12 cellular contexts compared by ENCODE assay signal in genomic region chr6:109322825-109323580, GRCh38. TPM values are rescaled to one million over a fixed set of nuclear protein-coding genes. Genes with fewer than 3 reads are reported as not detected.
DNase-seq lines count a peak whose midpoint lies in the region; ATAC-seq and TF ChIP-seq lines count a peak whose summit lies in the region.
"Had no signal": no experiment of that assay in that cellular context is flagged by ENCODE, and none has a peak within 500 bp of the region (broad histone marks: within the 10 kb centered on the region; RNA-seq: fewer than 3 reads in every experiment).

No MANE protein-coding gene starts in this region.

- no peak overlapping the region for H2AFZ ChIP-seq in MM.1S (ENCODE audit: low read length)

- intact Hi-C loops in activated naive CD4-positive, alpha-beta T cell treated with anti-CD3 and anti-CD28 coated beads for 36 hours (cut with micrococcal nuclease) = no loop called here
- intact Hi-C loops in heart left ventricle (cut with DNase I) = no loop called here
- intact Hi-C loops in thyroid gland (cut with DNase I) = no loop called here

- no peak overlapping the region for H3K4me3 Mint-ChIP-seq in activated naive CD4-positive, alpha-beta T cell treated with anti-CD3 and anti-CD28 coated beads for 36 hours
- H3K4me3 Mint-ChIP-seq in activated naive CD4-positive, alpha-beta T cell treated with anti-CD3 and anti-CD28 coated beads, Interleukin-2, amount 10 ng/mL, durations not matched to agents 7 days and 5 days = no peak overlapping the region
- H3K4me3 Mint-ChIP-seq: activated CD4-positive, alpha-beta memory T cell treated with anti-CD3 and anti-CD28 coated beads, Interleukin-2, amount 10 ng/mL, durations not matched to agents 7 days and 5 days had no signal

- DNase-seq in activated naive CD4-positive, alpha-beta T cell treated with anti-CD3 and anti-CD28 coated beads for 36 hours = no peak
- DNase-seq in activated naive CD4-positive, alpha-beta T cell treated with anti-CD3 and anti-CD28 coated beads, Interleukin-2, amount 10 ng/mL, durations not matched to agents 7 days and 5 days = no peak
- peak; percentile 66 for DNase-seq in NOMO-1 treated with DMSO at 0.1 percent for 48 hours (lab: John Stamatoyannopoulos, UW; ENCODE audit: unreplicated experiment)
- DNase-seq in heart left ventricle = peak in 4 of 5 donors; percentile 39 to 52 (median 44)
- DNase-seq in thyroid gland = peak in 1 of 2 donors; percentile 10
- no peak for DNase-seq in MM.1S
- DNase-seq in T-helper 1 cell = no peak
- DNase-seq: activated CD4-positive, alpha-beta memory T cell treated with anti-CD3 and anti-CD28 coated beads, Interleukin-2, amount 10 ng/mL, durations not matched to agents 7 days and 5 days; foreskin melanocyte; stimulated activated CD4-positive, alpha-beta T cell treated with anti-CD3 and anti-CD28 coated beads, Interleukin-4, amount 100 ng/mL, for 1 hour had no signal

- H3K9me2 ChIP-seq in MM.1S (replicated peaks; ENCODE audit: insufficient read depth, low read length) = no peaks in the 10 kb centered on the region

- H3K4me1 Mint-ChIP-seq in activated naive CD4-positive, alpha-beta T cell treated with anti-CD3 and anti-CD28 coated beads for 36 hours (ENCODE audit: low read depth) = peaks cover 8% of the 10 kb centered on the region
- H3K4me1 Mint-ChIP-seq in activated naive CD4-positive, alpha-beta T cell treated with anti-CD3 and anti-CD28 coated beads, Interleukin-2, amount 10 ng/mL, durations not matched to agents 7 days and 5 days = peaks cover 11% of the 10 kb centered on the region

- WGBS in heart left ventricle, 4 donors = 64 to 82% (median 72%) methylated on average over 5 to 6 of the region's 6 CpGs
- WGBS in thyroid gland, 2 donors = 65 to 66% methylated on average over 5 to 6 of the region's 6 CpGs

- no peaks in the 10 kb centered on the region for H3K27me3 Mint-ChIP-seq in activated naive CD4-positive, alpha-beta T cell treated with anti-CD3 and anti-CD28 coated beads for 36 hours (ENCODE audit: low read depth)
- H3K27me3 Mint-ChIP-seq in activated naive CD4-positive, alpha-beta T cell treated with anti-CD3 and anti-CD28 coated beads, Interleukin-2, amount 10 ng/mL, durations not matched to agents 7 days and 5 days = peaks cover 8% of the 10 kb centered on the region
- H3K27me3 Mint-ChIP-seq: activated CD4-positive, alpha-beta memory T cell treated with anti-CD3 and anti-CD28 coated beads, Interleukin-2, amount 10 ng/mL, durations not matched to agents 7 days and 5 days had no signal

- H4K20me1 ChIP-seq in MM.1S (ENCODE audit: insufficient read depth, low read length) = no peaks in the 10 kb centered on the region

- no peaks in the 10 kb centered on the region for H3K79me2 ChIP-seq in MM.1S (ENCODE audit: low read length)

- H3K36me3 Mint-ChIP-seq in activated naive CD4-positive, alpha-beta T cell treated with anti-CD3 and anti-CD28 coated beads for 36 hours (ENCODE audit: low read depth) = no peaks in the 10 kb centered on the region
- H3K36me3 Mint-ChIP-seq in activated naive CD4-positive, alpha-beta T cell treated with anti-CD3 and anti-CD28 coated beads, Interleukin-2, amount 10 ng/mL, durations not matched to agents 7 days and 5 days = no peaks in the 10 kb centered on the region

- H3K27ac Mint-ChIP-seq in activated naive CD4-positive, alpha-beta T cell treated with anti-CD3 and anti-CD28 coated beads for 36 hours = peak overlapping the region; percentile 28
- no peak overlapping the region for H3K27ac Mint-ChIP-seq in activated naive CD4-positive, alpha-beta T cell treated with anti-CD3 and anti-CD28 coated beads, Interleukin-2, amount 10 ng/mL, durations not matched to agents 7 days and 5 days
- H3K27ac Mint-ChIP-seq: activated CD4-positive, alpha-beta memory T cell treated with anti-CD3 and anti-CD28 coated beads, Interleukin-2, amount 10 ng/mL, durations not matched to agents 7 days and 5 days had no signal

- no peaks in the 10 kb centered on the region for H3K9me3 Mint-ChIP-seq in activated naive CD4-positive, alpha-beta T cell treated with anti-CD3 and anti-CD28 coated beads for 36 hours
- no peaks in the 10 kb centered on the region for H3K9me3 Mint-ChIP-seq in activated naive CD4-positive, alpha-beta T cell treated with anti-CD3 and anti-CD28 coated beads, Interleukin-2, amount 10 ng/mL, durations not matched to agents 7 days and 5 days
- H3K9me3 Mint-ChIP-seq: activated CD4-positive, alpha-beta memory T cell treated with anti-CD3 and anti-CD28 coated beads, Interleukin-2, amount 10 ng/mL, durations not matched to agents 7 days and 5 days had no signal

- H3K4me1 ChIP-seq in heart left ventricle (peaks cover 0 to 30% (median 0%) of the 10 kb centered on the region in 12 donors), thyroid gland (peaks cover 33 to 41% of the 10 kb centered on the region in 2 donors), MM.1S (ENCODE audit: low read length) (peaks cover 4% of the 10 kb centered on the region; the same call in 1 of the 2 replicates)

- TF ChIP-seq POLR2A in heart left ventricle (IDR thresholded peaks at IDR 0.05) (no peak), thyroid gland (IDR thresholded peaks at IDR 0.05) (no peak)

- ATAC-seq in heart left ventricle (peak; percentile 53 to 84 (median 78)), HG03135 (IDR thresholded peaks at IDR 0.05; ENCODE audit: unreplicated experiment) (no peak)
- ATAC-seq: HCT116 had no signal

- no peaks in the 10 kb centered on the region for H3K36me3 ChIP-seq in heart left ventricle
- no peaks in the 10 kb centered on the region for H3K36me3 ChIP-seq in thyroid gland
- H3K36me3 ChIP-seq in MM.1S (replicated peaks; ENCODE audit: insufficient read depth, low read length) = no peaks in the 10 kb centered on the region

- H3K27ac ChIP-seq in heart left ventricle = peak overlapping the region in 1 of 12 donors; percentile 76
- H3K27ac ChIP-seq in thyroid gland = peak overlapping the region in 2 of 3 donors; percentile 56 to 63
- no peak overlapping the region for H3K27ac ChIP-seq in MM.1S (ENCODE audit: low read length)

- H3F3A ChIP-seq in MM.1S (ENCODE audit: insufficient read depth, low read length) = no peaks in the 10 kb centered on the region

- TF ChIP-seq CTCF in heart left ventricle (IDR thresholded peaks at IDR 0.05) (no peak), thyroid gland (IDR thresholded peaks at IDR 0.05) (no peak), MM.1S (IDR thresholded peaks at IDR 0.05; ENCODE audit: low read length) (no peak)

- no peak overlapping the region for H3K9ac ChIP-seq in MM.1S (ENCODE audit: low read length)

- no peak overlapping the region for H3K4me2 ChIP-seq in MM.1S (ENCODE audit: low read depth, low read length)

- H3K9me3 ChIP-seq in heart left ventricle (no peaks in the 10 kb centered on the region), thyroid gland (no peaks in the 10 kb centered on the region), MM.1S (replicated peaks; ENCODE audit: insufficient read depth, low read length) (no peaks in the 10 kb centered on the region)

- H3K27me3 ChIP-seq in heart left ventricle = no peaks in the 10 kb centered on the region
- H3K27me3 ChIP-seq in thyroid gland = no peaks in the 10 kb centered on the region
- H3K27me3 ChIP-seq in MM.1S (replicated peaks; ENCODE audit: insufficient read depth, low read length) = no peaks in the 10 kb centered on the region

- CTCF ChIA-PET in activated naive CD4-positive, alpha-beta T cell treated with anti-CD3 and anti-CD28 coated beads for 36 hours (lab: Charles Lee) = interaction anchor here (0.6 kb wide), 1 partner anchor 61 kb away, joined by 3 read pairs; no protein-coding TSS in a partner anchor
- CTCF ChIA-PET in activated naive CD4-positive, alpha-beta T cell treated with anti-CD3 and anti-CD28 coated beads, Interleukin-2, amount 10 ng/mL, durations not matched to agents 7 days and 5 days (lab: Charles Lee) = no interaction called here

- peak overlapping the region in 1 of 12 donors; percentile 23 for H3K4me3 ChIP-seq in heart left ventricle
- H3K4me3 ChIP-seq in thyroid gland (replicated peaks in 1 of 3) = no peak overlapping the region
- H3K4me3 ChIP-seq in MM.1S (ENCODE audit: low read length) = no peak overlapping the region

RNA-seq across cellular contexts. Expression of gene CD164, which starts 59.3 kb away (rescaled TPM):
- total RNA-seq in activated naive CD4-positive, alpha-beta T cell treated with anti-CD3 and anti-CD28 coated beads for 36 hours = 100 to 1,000 TPM; 177 to 180 TPM
- 100 to 1,000 TPM in 7 of 9 donors, 10 to 100 TPM in 2; 82.0 to 213 (median 119) TPM for total RNA-seq in heart left ventricle
- polyA plus RNA-seq in heart left ventricle = 100 to 1,000 TPM in 1 of 2 donors, 10 to 100 TPM in 1; 77.1 to 193 TPM
- total RNA-seq in thyroid gland = 100 to 1,000 TPM; 284 to 415 (median 340) TPM

Comparison
In these comparisons a context has a peak if more than half of its experiments do, and no peak if none do; other contexts are left out.
1. DNase-seq: peak in NOMO-1 treated with DMSO at 0.1 percent for 48 hours (single experiment) and heart left ventricle (4 of 5); none in activated naive CD4-positive, alpha-beta T cell treated with anti-CD3 and anti-CD28 coated beads for 36 hours (single experiment), activated naive CD4-positive, alpha-beta T cell treated with anti-CD3 and anti-CD28 coated beads, Interleukin-2, amount 10 ng/mL, durations not matched to agents 7 days and 5 days (single experiment), MM.1S (single experiment) and T-helper 1 cell (0 of 5).